Comparison of ENCODE assay signal across 13 cellular contexts in the genomic region with DNA sequence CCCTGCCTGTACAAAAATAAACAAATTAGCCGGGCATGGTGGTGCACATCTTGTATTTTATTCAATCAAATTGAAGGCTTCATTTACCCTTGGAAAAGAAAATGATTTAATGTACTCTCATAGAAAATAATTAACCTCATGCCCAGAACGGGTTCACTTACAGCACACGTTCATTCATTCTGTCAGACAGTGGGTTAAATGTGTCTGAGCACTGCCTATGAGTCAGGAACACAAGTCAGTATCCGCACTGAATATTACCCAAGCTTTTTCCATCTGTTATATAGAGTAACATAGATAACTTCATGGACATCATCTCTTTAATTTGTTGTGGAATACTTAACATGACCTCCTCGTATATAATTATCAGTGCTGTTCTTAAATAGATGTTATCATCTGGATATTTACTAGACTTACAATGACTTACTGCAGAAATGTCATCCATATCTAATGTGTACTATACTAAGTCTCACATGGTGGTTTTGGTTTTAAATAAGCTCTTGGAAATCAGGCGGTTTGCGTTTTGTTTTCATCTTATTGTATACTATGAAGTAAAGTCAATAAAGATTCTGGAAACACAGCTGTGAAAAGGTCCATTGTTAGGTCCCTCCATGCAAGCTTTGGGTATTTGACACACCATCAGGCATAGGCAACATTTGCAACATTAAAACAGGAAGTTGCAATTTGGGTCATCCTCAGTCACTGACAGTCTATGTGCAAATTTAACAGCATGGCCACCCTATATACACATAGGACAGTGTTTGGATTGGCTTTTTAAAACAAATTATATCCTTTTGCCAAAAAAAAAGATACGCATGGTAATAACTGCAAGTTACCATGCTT. TPM values are rescaled to one million over a fixed set of nuclear protein-coding genes. Genes with fewer than 3 reads are reported as not detected.
DNase-seq lines count a peak whose midpoint lies in the region; FAIRE-seq and TF ChIP-seq lines count a peak whose summit lies in the region.
"Not testable (repeated sequence)": the region's sequence is repeated elsewhere in the genome, so short reads cannot be mapped to it uniquely, and the experiment has no call there.
"Had no signal": no experiment of that assay in that cellular context is flagged by ENCODE, and none has a peak within 500 bp of the region (broad histone marks: within the 10 kb centered on the region; RNA-seq: fewer than 3 reads in every experiment).

No MANE protein-coding gene starts in this region.

- not testable (repeated sequence) for H3K9me2 ChIP-seq in hepatocyte (replicated peaks; ENCODE audit: insufficient read depth)

- FAIRE-seq in GM12892 (lab: Jason Lieb, UNC), result peak; percentile 74

- H3K9me3 Mint-ChIP-seq in brain, nephron progenitor cell: not testable (repeated sequence)

- WGBS in hepatocyte (ENCODE audit: low lambda C conversion rate, missing lambda C conversion rate), result 44% methylated on average over 8 of the region's 8 CpGs

- not testable (repeated sequence) for H3K36me3 ChIP-seq in hepatocyte (replicated peaks; ENCODE audit: insufficient read depth, low read depth)

- H3K27ac ChIP-seq in hepatocyte, result not testable (repeated sequence)

- not testable (repeated sequence) for TF ChIP-seq CTCF in brain (conservative IDR thresholded peaks at IDR 0.05); hepatocyte (IDR thresholded peaks at IDR 0.05; ENCODE audit: poor library complexity); nephron progenitor cell (IDR thresholded peaks at IDR 0.05)

- H2AFZ ChIP-seq in hepatocyte, result not testable (repeated sequence)

- not testable (repeated sequence) for H3K79me2 ChIP-seq in hepatocyte

- H3K4me1 ChIP-seq in hepatocyte (ENCODE audit: insufficient read depth), result not testable (repeated sequence)

- not testable (repeated sequence) for H3K4me3 ChIP-seq in hepatocyte

- H3K4me1 Mint-ChIP-seq in brain, result peaks cover 20% of the 10 kb centered on the region
- H3K4me1 Mint-ChIP-seq in nephron progenitor cell, result peaks cover 24% of the 10 kb centered on the region

- H3K4me3 Mint-ChIP-seq in brain (peak overlapping the region; percentile 49 to 85 (median 77)), nephron progenitor cell (peak overlapping the region; percentile 64)

- TF ChIP-seq POLR2A in GM12892 (IDR thresholded peaks at IDR 0.05; ENCODE audit: low read depth, low read length), result not testable (repeated sequence)

- not testable (repeated sequence) for H3K36me3 Mint-ChIP-seq in brain; nephron progenitor cell (ENCODE audit: low read depth)

- not testable (repeated sequence) for H4K20me1 ChIP-seq in hepatocyte (ENCODE audit: insufficient read depth, poor library complexity, severe bottlenecking)

- not testable (repeated sequence) for H3K27me3 ChIP-seq in hepatocyte

- not testable (repeated sequence) for H3K9me3 ChIP-seq in hepatocyte (ENCODE audit: low read depth)

- DNase-seq in AML-193 (lab: John Stamatoyannopoulos, UW), result peak; percentile 50 to 67
- not testable (repeated sequence) for DNase-seq in GM12892 (ENCODE audit: insufficient read length); hepatocyte (ENCODE audit: low spot score); nephron progenitor cell
- DNase-seq in NCI-H1436 (lab: John Stamatoyannopoulos, UW), result peak; percentile 59
- peak; percentile 31 to 40 for DNase-seq in NOMO-1 (lab: John Stamatoyannopoulos, UW; ENCODE audit: unreplicated experiment in 2 of 2)
- peak; percentile 14 for DNase-seq in SKM-1 (lab: John Stamatoyannopoulos, UW; ENCODE audit: unreplicated experiment)

- H3K4me2 ChIP-seq in hepatocyte, result peak overlapping the region; percentile 76

- not testable (repeated sequence) for H3K27me3 Mint-ChIP-seq in brain; nephron progenitor cell (ENCODE audit: low read depth, poor library complexity)

- peak overlapping the region in 4 of 5 experiments; percentile 60 to 82 (median 78) for H3K27ac Mint-ChIP-seq in brain
- not testable (repeated sequence) for H3K27ac Mint-ChIP-seq in nephron progenitor cell

RNA-seq across cellular contexts. Expression of a gene that starts 44.6 kb away (rescaled TPM):
- polyA plus RNA-seq in GM12892 (2012; ENCODE audit: missing spikeins), result not detected
- polyA plus RNA-seq in brain (ENCODE audit: insufficient read depth, low read depth, low replicate concordance), result not detected
- not detected in 2 replicates for total RNA-seq in hepatocyte
- not detected in 2 replicates for polyA plus RNA-seq in hepatocyte
- total RNA-seq: A172; CD4-positive, CD25-positive, alpha-beta regulatory T cell; HT-29; PC-3 had no signal
- polyA plus RNA-seq: CD4-positive, CD25-positive, alpha-beta regulatory T cell; IgD-negative memory B cell had no signal
